ENCODE assay signal across 1 cellular context in genomic region chr14:55121146-55121545, GRCh38.
TF ChIP-seq lines count a peak whose summit lies in the region.

No MANE protein-coding gene starts in this region.

TF ChIP-seq in IMR-90, 13 proteins besides CTCF, POLR2A, EP300 and RAD21:
- TF ChIP-seq FOS (IDR thresholded peaks at IDR 0.05; ENCODE audit: low read depth, low read length) (no peak), ELK1 (IDR thresholded peaks at IDR 0.05; ENCODE audit: borderline replicate concordance, low read depth, low read length) (no peak), BHLHE40 (IDR thresholded peaks at IDR 0.05; ENCODE audit: low read depth, low read length) (no peak), CEBPB (IDR thresholded peaks at IDR 0.05; ENCODE audit: low read depth, low read length) (no peak), SMC3 (IDR thresholded peaks at IDR 0.05; ENCODE audit: low read depth, low read length) (no peak), MAZ (IDR thresholded peaks at IDR 0.05; ENCODE audit: borderline replicate concordance, low read depth, low read length) (no peak), MAFK (IDR thresholded peaks at IDR 0.05; ENCODE audit: low read depth, low read length) (no peak), NFE2L2 (IDR thresholded peaks at IDR 0.05; ENCODE audit: low read depth, low read length) (no peak), CHD1 (IDR thresholded peaks at IDR 0.05; ENCODE audit: low read depth, low read length) (no peak), MXI1 (IDR thresholded peaks at IDR 0.05; ENCODE audit: borderline replicate concordance, low read depth, low read length) (no peak), RCOR1 (IDR thresholded peaks at IDR 0.05; ENCODE audit: insufficient replicate concordance, low read length) (no peak), RFX5 (IDR thresholded peaks at IDR 0.05; ENCODE audit: low read depth, low read length) (no peak)
- TF ChIP-seq, protein P1, sequence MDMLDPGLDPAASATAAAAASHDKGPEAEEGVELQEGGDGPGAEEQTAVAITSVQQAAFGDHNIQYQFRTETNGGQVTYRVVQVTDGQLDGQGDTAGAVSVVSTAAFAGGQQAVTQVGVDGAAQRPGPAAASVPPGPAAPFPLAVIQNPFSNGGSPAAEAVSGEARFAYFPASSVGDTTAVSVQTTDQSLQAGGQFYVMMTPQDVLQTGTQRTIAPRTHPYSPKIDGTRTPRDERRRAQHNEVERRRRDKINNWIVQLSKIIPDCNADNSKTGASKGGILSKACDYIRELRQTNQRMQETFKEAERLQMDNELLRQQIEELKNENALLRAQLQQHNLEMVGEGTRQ (IDR thresholded peaks at IDR 0.05; ENCODE audit: low read depth, low read length): no peak
